Comparison of ENCODE assay signal across 2 cellular contexts in genomic region chr12:11823593-11823992, GRCh38.
TF ChIP-seq lines count a peak whose summit lies in the region.

No MANE protein-coding gene starts in this region.

TF ChIP-seq in SK-N-SH, 30 proteins besides CTCF, POLR2A, EP300 and RAD21 (continued from another document):
- TF ChIP-seq, protein P1, sequence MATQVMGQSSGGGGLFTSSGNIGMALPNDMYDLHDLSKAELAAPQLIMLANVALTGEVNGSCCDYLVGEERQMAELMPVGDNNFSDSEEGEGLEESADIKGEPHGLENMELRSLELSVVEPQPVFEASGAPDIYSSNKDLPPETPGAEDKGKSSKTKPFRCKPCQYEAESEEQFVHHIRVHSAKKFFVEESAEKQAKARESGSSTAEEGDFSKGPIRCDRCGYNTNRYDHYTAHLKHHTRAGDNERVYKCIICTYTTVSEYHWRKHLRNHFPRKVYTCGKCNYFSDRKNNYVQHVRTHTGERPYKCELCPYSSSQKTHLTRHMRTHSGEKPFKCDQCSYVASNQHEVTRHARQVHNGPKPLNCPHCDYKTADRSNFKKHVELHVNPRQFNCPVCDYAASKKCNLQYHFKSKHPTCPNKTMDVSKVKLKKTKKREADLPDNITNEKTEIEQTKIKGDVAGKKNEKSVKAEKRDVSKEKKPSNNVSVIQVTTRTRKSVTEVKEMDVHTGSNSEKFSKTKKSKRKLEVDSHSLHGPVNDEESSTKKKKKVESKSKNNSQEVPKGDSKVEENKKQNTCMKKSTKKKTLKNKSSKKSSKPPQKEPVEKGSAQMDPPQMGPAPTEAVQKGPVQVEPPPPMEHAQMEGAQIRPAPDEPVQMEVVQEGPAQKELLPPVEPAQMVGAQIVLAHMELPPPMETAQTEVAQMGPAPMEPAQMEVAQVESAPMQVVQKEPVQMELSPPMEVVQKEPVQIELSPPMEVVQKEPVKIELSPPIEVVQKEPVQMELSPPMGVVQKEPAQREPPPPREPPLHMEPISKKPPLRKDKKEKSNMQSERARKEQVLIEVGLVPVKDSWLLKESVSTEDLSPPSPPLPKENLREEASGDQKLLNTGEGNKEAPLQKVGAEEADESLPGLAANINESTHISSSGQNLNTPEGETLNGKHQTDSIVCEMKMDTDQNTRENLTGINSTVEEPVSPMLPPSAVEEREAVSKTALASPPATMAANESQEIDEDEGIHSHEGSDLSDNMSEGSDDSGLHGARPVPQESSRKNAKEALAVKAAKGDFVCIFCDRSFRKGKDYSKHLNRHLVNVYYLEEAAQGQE (IDR thresholded peaks at IDR 0.05; ENCODE audit: low read depth, low read length) = no peak
- TF ChIP-seq POLR2AphosphoS5 (IDR thresholded peaks at IDR 0.05; ENCODE audit: low read depth, low read length) = no peak
- no peak for TF ChIP-seq USF1 (IDR thresholded peaks at IDR 0.05; ENCODE audit: borderline replicate concordance, low read depth)
- no peak for TF ChIP-seq GATA2 (CRISPR knock-in tag; IDR thresholded peaks at IDR 0.05)
- TF ChIP-seq EZH2phosphoT487 (IDR thresholded peaks at IDR 0.05; ENCODE audit: borderline replicate concordance, low read depth) = no peak
- no peak for TF ChIP-seq IRF3 (IDR thresholded peaks at IDR 0.05; ENCODE audit: low read depth, low read length)
- TF ChIP-seq, protein P2, sequence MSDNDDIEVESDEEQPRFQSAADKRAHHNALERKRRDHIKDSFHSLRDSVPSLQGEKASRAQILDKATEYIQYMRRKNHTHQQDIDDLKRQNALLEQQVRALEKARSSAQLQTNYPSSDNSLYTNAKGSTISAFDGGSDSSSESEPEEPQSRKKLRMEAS (IDR thresholded peaks at IDR 0.05; ENCODE audit: low read depth) = no peak
- no peak for TF ChIP-seq MEF2A (IDR thresholded peaks at IDR 0.05; ENCODE audit: borderline replicate concordance, low read depth)
TF ChIP-seq in SK-N-SH: peak in this region for 0.

TF ChIP-seq in SK-N-SH treated with all-trans-retinoic acid at 6 μM for 48 hours, 23 proteins besides CTCF, POLR2A, EP300 and RAD21 (continued from another document):
- TF ChIP-seq, protein P3, sequence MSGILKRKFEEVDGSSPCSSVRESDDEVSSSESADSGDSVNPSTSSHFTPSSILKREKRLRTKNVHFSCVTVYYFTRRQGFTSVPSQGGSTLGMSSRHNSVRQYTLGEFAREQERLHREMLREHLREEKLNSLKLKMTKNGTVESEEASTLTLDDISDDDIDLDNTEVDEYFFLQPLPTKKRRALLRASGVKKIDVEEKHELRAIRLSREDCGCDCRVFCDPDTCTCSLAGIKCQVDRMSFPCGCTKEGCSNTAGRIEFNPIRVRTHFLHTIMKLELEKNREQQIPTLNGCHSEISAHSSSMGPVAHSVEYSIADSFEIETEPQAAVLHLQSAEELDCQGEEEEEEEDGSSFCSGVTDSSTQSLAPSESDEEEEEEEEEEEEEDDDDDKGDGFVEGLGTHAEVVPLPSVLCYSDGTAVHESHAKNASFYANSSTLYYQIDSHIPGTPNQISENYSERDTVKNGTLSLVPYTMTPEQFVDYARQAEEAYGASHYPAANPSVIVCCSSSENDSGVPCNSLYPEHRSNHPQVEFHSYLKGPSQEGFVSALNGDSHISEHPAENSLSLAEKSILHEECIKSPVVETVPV (CRISPR knock-in tag; IDR thresholded peaks at IDR 0.05) = no peak
- no peak for TF ChIP-seq ESRRG (CRISPR knock-in tag; IDR thresholded peaks at IDR 0.05)
- TF ChIP-seq SNAI2 (CRISPR knock-in tag; IDR thresholded peaks at IDR 0.05) = no peak
- no peak for TF ChIP-seq ZNF565 (CRISPR knock-in tag; conservative IDR thresholded peaks at IDR 0.05; ENCODE audit: low read depth)
- TF ChIP-seq PPARA (CRISPR knock-in tag; IDR thresholded peaks at IDR 0.05; ENCODE audit: borderline replicate concordance) = no peak
- no peak for TF ChIP-seq ZC3H10 (CRISPR knock-in tag; IDR thresholded peaks at IDR 0.05)
